Comparison of ENCODE assay signal across 18 cellular contexts in genomic region chr3:150215616-150216015, GRCh38.
DNase-seq lines count a peak whose midpoint lies in the region; ATAC-seq and TF ChIP-seq lines count a peak whose summit lies in the region.
"Had no signal": no experiment of that assay in that cellular context is flagged by ENCODE, and none has a peak within 500 bp of the region (broad histone marks: within the 10 kb centered on the region; RNA-seq: fewer than 3 reads in every experiment).

No MANE protein-coding gene starts in this region.

- DNase-seq in EL (peak; percentile 61), M059J (ENCODE audit: low read depth) (peak; percentile 83), coronary artery (ENCODE audit: low spot score) (no peak), osteocyte (ENCODE audit: extremely low spot score, unreplicated experiment) (no peak), RKO (ENCODE audit: low spot score) (no peak), NAMALWA (ENCODE audit: low spot score) (no peak)
- no peak for DNase-seq in stimulated activated CD4-positive, alpha-beta T cell treated with anti-CD3 and anti-CD28 coated beads, Interleukin-2, amount 100 ng/mL, for 24 hours
- DNase-seq: activated B cell treated with CpG ODN at 0.5 μM for 24 hours; adrenal gland; BE2C; colonic mucosa; immature natural killer cell; NCI-H1048; stimulated activated CD4-positive, alpha-beta T cell treated with anti-CD3 and anti-CD28 coated beads, Interleukin-1b, Interleukin-23, amount 100 ng/mL, for 48 hours; T-cell had no signal

- H3K27ac ChIP-seq in coronary artery, result peak overlapping the region; percentile 40 to 77
- H3K27ac ChIP-seq: adrenal gland, colonic mucosa had no signal

- ATAC-seq in stimulated activated memory B cell treated with anti-CD40 and anti-IgM and Interleukin-4, amounts not matched to agents 10 μg/mL and 1 μg/mL and 100 μg/mL, for 72 hours, result no peak
- ATAC-seq: T-cell had no signal

- H3K27me3 Mint-ChIP-seq in osteocyte (ENCODE audit: unreplicated experiment), result no peaks in the 10 kb centered on the region
- H3K27me3 Mint-ChIP-seq in stimulated activated memory B cell treated with anti-CD40 and anti-IgM and Interleukin-4, amounts not matched to agents 10 μg/mL and 1 μg/mL and 100 μg/mL, for 72 hours, result peaks cover 33% of the 10 kb centered on the region

- TF ChIP-seq CTCF in coronary artery (IDR thresholded peaks at IDR 0.05) (no peak), osteocyte (IDR thresholded peaks at IDR 0.05) (no peak)

- peak overlapping the region; percentile 85 for H3K27ac Mint-ChIP-seq in osteocyte (ENCODE audit: unreplicated experiment)
- H3K27ac Mint-ChIP-seq in stimulated activated memory B cell treated with anti-CD40 and anti-IgM and Interleukin-4, amounts not matched to agents 10 μg/mL and 1 μg/mL and 100 μg/mL, for 72 hours, result no peak overlapping the region
- H3K27ac Mint-ChIP-seq: activated B cell treated with CpG ODN at 0.5 μM for 24 hours; activated T-helper 2 cell treated with anti-CD3 and anti-CD28 coated beads, Interferon-gamma antibody, Interleukin-2, Interleukin-4, amounts not matched to agents 10 μg/mL and 5 μg/mL and 100 μg/mL, durations not matched to agents 14 hours and 24 hours and 36 hours; immature natural killer cell; T-cell had no signal

- peaks cover 4% of the 10 kb centered on the region for H3K9me3 Mint-ChIP-seq in osteocyte (ENCODE audit: unreplicated experiment)
- H3K9me3 Mint-ChIP-seq in stimulated activated memory B cell treated with anti-CD40 and anti-IgM and Interleukin-4, amounts not matched to agents 10 μg/mL and 1 μg/mL and 100 μg/mL, for 72 hours, result peaks cover 4% of the 10 kb centered on the region
- H3K9me3 Mint-ChIP-seq: activated T-helper 2 cell treated with anti-CD3 and anti-CD28 coated beads, Interferon-gamma antibody, Interleukin-2, Interleukin-4, amounts not matched to agents 10 μg/mL and 5 μg/mL and 100 μg/mL, durations not matched to agents 14 hours and 24 hours and 36 hours; immature natural killer cell; nephron; T-cell had no signal

- H3K4me1 Mint-ChIP-seq in osteocyte (ENCODE audit: unreplicated experiment), result peaks cover 36% of the 10 kb centered on the region
- H3K4me1 Mint-ChIP-seq in stimulated activated memory B cell treated with anti-CD40 and anti-IgM and Interleukin-4, amounts not matched to agents 10 μg/mL and 1 μg/mL and 100 μg/mL, for 72 hours, result no peaks in the 10 kb centered on the region
- H3K4me1 Mint-ChIP-seq: immature natural killer cell, T-cell had no signal

- no peak overlapping the region for H3K4me3 ChIP-seq in coronary artery
- H3K4me3 ChIP-seq: adrenal gland, colonic mucosa had no signal

- no peaks in the 10 kb centered on the region for H3K36me3 Mint-ChIP-seq in osteocyte (ENCODE audit: unreplicated experiment)
- peaks cover 4% of the 10 kb centered on the region for H3K36me3 Mint-ChIP-seq in stimulated activated memory B cell treated with anti-CD40 and anti-IgM and Interleukin-4, amounts not matched to agents 10 μg/mL and 1 μg/mL and 100 μg/mL, for 72 hours
- H3K36me3 Mint-ChIP-seq: immature natural killer cell, T-cell had no signal

- no peak overlapping the region for H3K4me3 Mint-ChIP-seq in osteocyte (ENCODE audit: unreplicated experiment)
- no peak overlapping the region for H3K4me3 Mint-ChIP-seq in stimulated activated memory B cell treated with anti-CD40 and anti-IgM and Interleukin-4, amounts not matched to agents 10 μg/mL and 1 μg/mL and 100 μg/mL, for 72 hours
- H3K4me3 Mint-ChIP-seq: activated B cell treated with CpG ODN at 0.5 μM for 24 hours, immature natural killer cell, nephron, T-cell had no signal

Comparison
In these comparisons a context has a peak if more than half of its experiments do, and no peak if none do; other contexts are left out.
1. DNase-seq: peak in EL (single experiment) and M059J (single experiment); none in coronary artery (single experiment), osteocyte (single experiment), stimulated activated CD4-positive, alpha-beta T cell treated with anti-CD3 and anti-CD28 coated beads, Interleukin-2, amount 100 ng/mL, for 24 hours (0 of 2), RKO (single experiment) and NAMALWA (single experiment).